19 cellular contexts compared by ENCODE assay signal in genomic region chr22:25598609-25599008, GRCh38. TPM values are rescaled to one million over a fixed set of nuclear protein-coding genes. Genes with fewer than 3 reads are reported as not detected.
DNase-seq lines count a peak whose midpoint lies in the region; ATAC-seq, FAIRE-seq and TF ChIP-seq lines count a peak whose summit lies in the region.
"Had no signal": no experiment of that assay in that cellular context is flagged by ENCODE, and none has a peak within 500 bp of the region (broad histone marks: within the 10 kb centered on the region; RNA-seq: fewer than 3 reads in every experiment).

No MANE protein-coding gene starts in this region.

- DNase-seq in NCI-H748 (lab: John Stamatoyannopoulos, UW; ENCODE audit: unreplicated experiment) (peak; percentile 1), NCI-H748 treated with DMSO at 0.1 percent for 48 hours (lab: John Stamatoyannopoulos, UW) (no peak), astrocyte (ENCODE audit: low read depth) (no peak), dorsolateral prefrontal cortex (no peak)
- peak in 1 of 3 donors; percentile 53 for DNase-seq in CD4-positive, CD25-positive, alpha-beta regulatory T cell
- DNase-seq in effector CD4-positive, alpha-beta T cell: no peak
- DNase-seq: DMS 273 treated with DMSO at 0.1 percent for 48 hours; GF-D8; HCEC 1CT; NCI-H1105; NCI-H1694; NCI-H524 treated with DMSO at 0.1 percent for 48 hours; NK-92 treated with Interleukin-12 subunit alpha and Interleukin-12 subunit beta, amount 100 ng/mL, for 24 hours; SHP77; SK-N-SH had no signal

- TF ChIP-seq CTCF in astrocyte (IDR thresholded peaks at IDR 0.05; ENCODE audit: insufficient read depth, low read depth, low read length) (no peak), dorsolateral prefrontal cortex (IDR thresholded peaks at IDR 0.05 in 54 of 56, conservative IDR thresholded peaks at IDR 0.05 in 2 of 56; ENCODE audit: low read depth in 1 of 56, partially characterized antibody in 56 of 56) (no peak)

- peak in 1 of 2 donors; percentile 50 for ATAC-seq in CD4-positive, CD25-positive, alpha-beta regulatory T cell (ENCODE audit: low read depth in 2 of 2)
- no peak for ATAC-seq in GM21423 (IDR thresholded peaks at IDR 0.05; ENCODE audit: unreplicated experiment)
- ATAC-seq: K562 had no signal

- peak overlapping the region in 2 of 4 donors; percentile 2 to 14 for H3K4me3 Mint-ChIP-seq in CD4-positive, CD25-positive, alpha-beta regulatory T cell
- no peak overlapping the region for H3K4me3 Mint-ChIP-seq in astrocyte (ENCODE audit: unreplicated experiment)

- H3K36me3 Mint-ChIP-seq in CD4-positive, CD25-positive, alpha-beta regulatory T cell: peaks cover 3% of the 10 kb centered on the region
- H3K36me3 Mint-ChIP-seq in astrocyte (ENCODE audit: low read depth, unreplicated experiment): no peaks in the 10 kb centered on the region

- H3K4me1 Mint-ChIP-seq in CD4-positive, CD25-positive, alpha-beta regulatory T cell: peaks cover 20 to 37% (median 27%) of the 10 kb centered on the region in 4 donors
- no peaks in the 10 kb centered on the region for H3K4me1 Mint-ChIP-seq in astrocyte (ENCODE audit: low read depth, unreplicated experiment)

- no peak overlapping the region for H2AFZ ChIP-seq in astrocyte (ENCODE audit: low read depth, low read length)

- H3K9me3 Mint-ChIP-seq in CD4-positive, CD25-positive, alpha-beta regulatory T cell: peaks cover 0 to 7% (median 4%) of the 10 kb centered on the region in 7 donors
- no peaks in the 10 kb centered on the region for H3K9me3 Mint-ChIP-seq in astrocyte (ENCODE audit: unreplicated experiment)

- no peaks in the 10 kb centered on the region for H3K27me3 ChIP-seq in CD4-positive, CD25-positive, alpha-beta regulatory T cell (ENCODE audit: control insufficient read depth, insufficient read depth, low read length)
- H3K27me3 ChIP-seq in astrocyte (ENCODE audit: insufficient read depth, low read length) (no peaks in the 10 kb centered on the region), dorsolateral prefrontal cortex (no peaks in the 10 kb centered on the region)

- H3K27ac ChIP-seq in CD4-positive, CD25-positive, alpha-beta regulatory T cell (ENCODE audit: insufficient read depth, low read length, poor library complexity, severe bottlenecking): no peak overlapping the region
- peak overlapping the region; percentile 31 for H3K27ac ChIP-seq in KOPT-K1 (ENCODE audit: low read depth, low read length, poor library complexity, severe bottlenecking)
- H3K27ac ChIP-seq in astrocyte (ENCODE audit: low read depth, low read length): no peak overlapping the region
- no peak overlapping the region for H3K27ac ChIP-seq in dorsolateral prefrontal cortex
- H3K27ac ChIP-seq: 22Rv1 had no signal

- H3K27ac Mint-ChIP-seq in CD4-positive, CD25-positive, alpha-beta regulatory T cell: peak overlapping the region in 2 of 3 donors; percentile 5 to 18
- no peak overlapping the region for H3K27ac Mint-ChIP-seq in astrocyte (ENCODE audit: unreplicated experiment)

- H3K9me3 ChIP-seq in CD4-positive, CD25-positive, alpha-beta regulatory T cell (ENCODE audit: control insufficient read depth in 2 of 2, low read length in 2 of 2): peaks cover 4 to 6% of the 10 kb centered on the region in 2 experiments
- H3K9me3 ChIP-seq in KOPT-K1 (ENCODE audit: insufficient read depth, low read length, poor library complexity, severe bottlenecking) (peaks cover 15% of the 10 kb centered on the region), astrocyte (ENCODE audit: insufficient read depth, low read depth, low read length) (no peaks in the 10 kb centered on the region)
- H3K9me3 ChIP-seq: SK-N-SH had no signal

- H3K4me1 ChIP-seq in CD4-positive, CD25-positive, alpha-beta regulatory T cell (ENCODE audit: control insufficient read depth, insufficient read depth, low read length, poor library complexity, severe bottlenecking): peaks cover 10% of the 10 kb centered on the region
- H3K4me1 ChIP-seq in astrocyte (ENCODE audit: insufficient read depth, low read length): no peaks in the 10 kb centered on the region

- H3K27me3 Mint-ChIP-seq in CD4-positive, CD25-positive, alpha-beta regulatory T cell: no peaks in the 10 kb centered on the region
- H3K27me3 Mint-ChIP-seq in astrocyte (ENCODE audit: low read depth, unreplicated experiment): no peaks in the 10 kb centered on the region

- intact Hi-C loops in dorsolateral prefrontal cortex (cut with DNase I): no loop called here

- no peaks in the 10 kb centered on the region for H4K20me1 ChIP-seq in astrocyte (ENCODE audit: insufficient read depth, low read length)

- H3K4me2 ChIP-seq in astrocyte (ENCODE audit: low read length): no peak overlapping the region
- H3K4me2 ChIP-seq: SK-N-SH had no signal

- peak; percentile 20 for FAIRE-seq in astrocyte (lab: Jason Lieb, UNC)
- FAIRE-seq: K562 had no signal

- H3K36me3 ChIP-seq in CD4-positive, CD25-positive, alpha-beta regulatory T cell (ENCODE audit: control insufficient read depth, insufficient read depth, low read length): no peaks in the 10 kb centered on the region
- peaks cover 62% of the 10 kb centered on the region for H3K36me3 ChIP-seq in KOPT-K1 (ENCODE audit: insufficient read depth, low read length)
- no peaks in the 10 kb centered on the region for H3K36me3 ChIP-seq in astrocyte (ENCODE audit: insufficient read depth, low read length)

- H3K79me2 ChIP-seq in astrocyte (ENCODE audit: insufficient read depth, low read length): no peaks in the 10 kb centered on the region

- H3K9ac ChIP-seq in astrocyte (ENCODE audit: low read length): no peak overlapping the region
- H3K9ac ChIP-seq: SK-N-SH had no signal

- H3K4me3 ChIP-seq in CD4-positive, CD25-positive, alpha-beta regulatory T cell (ENCODE audit: low read depth, low read length): peak overlapping the region; percentile 13
- H3K4me3 ChIP-seq in astrocyte (ENCODE audit: insufficient read depth, low read depth, low read length) (no peak overlapping the region), dorsolateral prefrontal cortex (no peak overlapping the region)
- H3K4me3 ChIP-seq: K562 had no signal

RNA-seq across cellular contexts. Expression of gene GRK3, which starts 34.1 kb away (rescaled TPM):
- total RNA-seq in CD4-positive, CD25-positive, alpha-beta regulatory T cell: 3.5 TPM
- 1 to 10 TPM in 2 of 4 donors, under 1 TPM in 2; 0.51 to 1.7 (median 0.87) TPM for polyA plus RNA-seq in CD4-positive, CD25-positive, alpha-beta regulatory T cell
- 7.2 TPM in 2 replicates for total RNA-seq in astrocyte
- total RNA-seq in dorsolateral prefrontal cortex: 10 to 100 TPM; 24.2 to 87.3 (median 56.7) TPM
